In genomic region chr14:105415481-105416428, GRCh38 we compare ENCODE assay signal across 2 cellular contexts.
TF ChIP-seq lines count a peak whose summit lies in the region.

No MANE protein-coding gene starts in this region.

TF ChIP-seq in SK-N-SH, 30 proteins besides CTCF, POLR2A, EP300 and RAD21 (continued from another document):
- no peak for TF ChIP-seq REST (IDR thresholded peaks at IDR 0.05; ENCODE audit: low read depth, low read length)
- TF ChIP-seq SMC3 (IDR thresholded peaks at IDR 0.05; ENCODE audit: low read depth, low read length): no peak
- no peak for TF ChIP-seq MAX (IDR thresholded peaks at IDR 0.05; ENCODE audit: low read depth)
- no peak for TF ChIP-seq ELF1 (IDR thresholded peaks at IDR 0.05)
- no peak for TF ChIP-seq RCOR1 (IDR thresholded peaks at IDR 0.05; ENCODE audit: low read length)
- no peak for TF ChIP-seq FOXJ3 (CRISPR knock-in tag; IDR thresholded peaks at IDR 0.05)
- TF ChIP-seq MXI1 (IDR thresholded peaks at IDR 0.05; ENCODE audit: low read depth, low read length): no peak
- TF ChIP-seq NRF1 (IDR thresholded peaks at IDR 0.05; ENCODE audit: low read depth, low read length): no peak
- TF ChIP-seq SIN3A (IDR thresholded peaks at IDR 0.05; ENCODE audit: borderline replicate concordance, low read depth, low read length): no peak
- no peak for TF ChIP-seq NFIC (IDR thresholded peaks at IDR 0.05; ENCODE audit: borderline replicate concordance)
- no peak for TF ChIP-seq CHD2 (IDR thresholded peaks at IDR 0.05; ENCODE audit: low read length, partially characterized antibody)
- TF ChIP-seq TEAD4 (IDR thresholded peaks at IDR 0.05; ENCODE audit: borderline replicate concordance, insufficient read depth): no peak
- TF ChIP-seq USF2 (IDR thresholded peaks at IDR 0.05; ENCODE audit: borderline replicate concordance, low read depth, low read length): no peak

TF ChIP-seq in SK-N-SH treated with all-trans-retinoic acid at 6 μM for 48 hours, 23 proteins besides CTCF, POLR2A, EP300 and RAD21 (continued from another document):
- TF ChIP-seq ZFP3 (CRISPR knock-in tag; IDR thresholded peaks at IDR 0.05): no peak
- no peak for TF ChIP-seq RARB (CRISPR knock-in tag; IDR thresholded peaks at IDR 0.05)
